ENCODE assay signal across 8 cellular contexts in the genomic region with DNA sequence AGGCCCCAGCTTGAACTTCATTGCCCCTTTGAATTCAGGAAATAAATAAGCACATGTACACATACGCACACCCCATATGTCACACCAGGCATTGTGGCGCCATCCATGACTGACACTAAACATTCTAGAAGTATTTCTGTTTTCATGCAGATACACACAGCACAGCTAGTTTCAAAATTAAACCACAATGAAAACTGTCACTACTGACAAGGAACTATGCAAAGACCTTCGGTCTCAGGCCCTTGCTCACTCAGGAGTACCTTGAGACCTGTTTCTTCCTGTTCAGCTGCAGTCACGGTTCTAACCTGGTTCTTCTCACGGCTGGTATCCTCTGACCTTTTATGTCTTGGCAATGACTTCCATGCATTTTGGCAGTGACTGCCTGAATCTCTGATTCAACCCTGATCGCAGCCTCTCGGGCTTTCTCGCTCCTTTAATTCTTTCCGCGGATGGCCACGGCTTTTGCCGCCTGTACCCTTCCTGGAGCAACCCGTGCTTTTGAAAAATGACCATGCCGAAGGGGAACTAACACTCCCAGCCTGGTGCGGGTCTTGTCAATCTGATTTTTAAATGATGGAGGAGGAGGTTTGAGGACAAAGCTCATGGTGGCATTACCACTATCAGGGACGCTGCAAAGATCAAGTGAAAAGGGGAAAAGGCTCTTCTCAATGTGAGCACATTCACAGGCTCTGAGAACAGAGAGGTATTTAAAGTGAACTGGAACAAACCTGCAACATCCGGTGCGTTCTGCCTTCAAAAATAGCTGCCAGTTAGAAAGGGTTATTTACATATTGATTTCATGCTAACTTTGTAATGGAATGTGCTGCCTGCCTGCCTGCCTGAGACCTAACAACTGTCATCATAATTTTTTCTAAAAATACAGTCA.
DNase-seq lines count a peak whose midpoint lies in the region; ATAC-seq and TF ChIP-seq lines count a peak whose summit lies in the region.

No MANE protein-coding gene starts in this region.

- H3K9me3 Mint-ChIP-seq in activated naive CD4-positive, alpha-beta T cell treated with anti-CD3 and anti-CD28 coated beads, Interleukin-2, amount 50 U/mL, for 24 hours: peaks cover 8% of the 10 kb centered on the region
- H3K9me3 Mint-ChIP-seq in brain (peaks cover 17 to 27% (median 21%) of the 10 kb centered on the region in 5 experiments), type B pancreatic cell (peaks cover 15% of the 10 kb centered on the region)

- H3K4me1 Mint-ChIP-seq in activated naive CD4-positive, alpha-beta T cell treated with anti-CD3 and anti-CD28 coated beads, Interleukin-2, amount 50 U/mL, for 24 hours: peaks cover 11% of the 10 kb centered on the region
- H3K4me1 Mint-ChIP-seq in brain (peaks cover 31% of the 10 kb centered on the region), type B pancreatic cell (ENCODE audit: unreplicated experiment) (peaks cover 18% of the 10 kb centered on the region)

- ATAC-seq in HG03066 (IDR thresholded peaks at IDR 0.05; ENCODE audit: low read depth, unreplicated experiment): peak; percentile 85

- DNase-seq in activated naive CD4-positive, alpha-beta T cell (lab: John Stamatoyannopoulos, UW): no peak
- no peak for DNase-seq in type B pancreatic cell (ENCODE audit: extremely low spot score, unreplicated experiment)
- no peak for DNase-seq in NCI-H526 treated with DMSO at 0.1 percent for 48 hours (lab: John Stamatoyannopoulos, UW)
- DNase-seq in NCI-H82 (lab: John Stamatoyannopoulos, UW): no peak
- no peak for DNase-seq in stimulated activated CD4-positive, alpha-beta T cell treated with anti-CD3 and anti-CD28 coated beads, Interleukin-4, amount 100 ng/mL, for 1 hour

- H3K4me3 Mint-ChIP-seq in activated naive CD4-positive, alpha-beta T cell treated with anti-CD3 and anti-CD28 coated beads, Interleukin-2, amount 50 U/mL, for 24 hours: peak overlapping the region; percentile 49
- peak overlapping the region; percentile 42 to 84 (median 67) for H3K4me3 Mint-ChIP-seq in brain
- H3K4me3 Mint-ChIP-seq in type B pancreatic cell: peak overlapping the region; percentile 61

- no peak for TF ChIP-seq CTCF in brain (conservative IDR thresholded peaks at IDR 0.05)
- TF ChIP-seq CTCF in type B pancreatic cell (conservative IDR thresholded peaks at IDR 0.05): no peak

- peaks cover 5% of the 10 kb centered on the region for H3K36me3 Mint-ChIP-seq in activated naive CD4-positive, alpha-beta T cell treated with anti-CD3 and anti-CD28 coated beads, Interleukin-2, amount 50 U/mL, for 24 hours
- no peaks in the 10 kb centered on the region for H3K36me3 Mint-ChIP-seq in brain
- H3K36me3 Mint-ChIP-seq in type B pancreatic cell: no peaks in the 10 kb centered on the region

- no peak overlapping the region for H3K27ac Mint-ChIP-seq in activated naive CD4-positive, alpha-beta T cell treated with anti-CD3 and anti-CD28 coated beads, Interleukin-2, amount 50 U/mL, for 24 hours
- H3K27ac Mint-ChIP-seq in brain (peak overlapping the region; percentile 28 to 93 (median 91)), type B pancreatic cell (no peak overlapping the region)

- H3K27me3 Mint-ChIP-seq in activated naive CD4-positive, alpha-beta T cell treated with anti-CD3 and anti-CD28 coated beads, Interleukin-2, amount 50 U/mL, for 24 hours: peaks cover 44% of the 10 kb centered on the region
- H3K27me3 Mint-ChIP-seq in brain: peaks cover 85% of the 10 kb centered on the region
- H3K27me3 Mint-ChIP-seq in type B pancreatic cell: peaks cover 78% of the 10 kb centered on the region

Comparison
In these comparisons a context has a peak if more than half of its experiments do, and no peak if none do; other contexts are left out.
1. H3K27ac Mint-ChIP-seq: peak in brain (5 of 5); none in activated naive CD4-positive, alpha-beta T cell treated with anti-CD3 and anti-CD28 coated beads, Interleukin-2, amount 50 U/mL, for 24 hours (single experiment) and type B pancreatic cell (single experiment).
2. Peak in every context shown above with its lines, with median percentiles within 50 percentile points of each other: H3K4me3 Mint-ChIP-seq.